Comparison of ENCODE assay signal across 1 cellular context in the genomic region with DNA sequence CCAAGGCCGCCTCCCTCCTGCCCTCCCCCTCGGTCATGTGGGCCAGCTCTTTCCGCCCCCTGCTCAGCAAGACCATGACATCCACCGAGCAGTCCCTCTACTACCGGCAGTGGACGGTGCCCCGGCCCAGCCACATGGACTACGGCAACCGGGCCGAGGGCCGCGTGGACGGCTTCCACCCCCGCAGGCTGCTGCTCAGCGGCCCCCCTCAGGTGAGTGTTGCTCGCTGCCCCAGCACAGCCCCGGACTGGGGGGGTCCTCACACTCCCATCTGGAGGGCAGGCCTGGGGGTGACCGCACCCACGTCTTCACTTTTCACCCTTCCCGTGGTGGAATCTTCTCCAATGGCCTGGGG.
TF ChIP-seq lines count a peak whose summit lies in the region.

No MANE protein-coding gene starts in this region.

TF ChIP-seq in WTC11, 78 proteins besides CTCF, POLR2A, EP300 and RAD21 (continued from another document):
- TF ChIP-seq ERG (CRISPR knock-in tag; IDR thresholded peaks at IDR 0.05) (no peak), FOXP1 (CRISPR knock-in tag; IDR thresholded peaks at IDR 0.05; ENCODE audit: borderline replicate concordance) (no peak), NR1H2 (CRISPR knock-in tag; IDR thresholded peaks at IDR 0.05) (no peak), ZNF416 (CRISPR knock-in tag; IDR thresholded peaks at IDR 0.05) (no peak), JAZF1 (CRISPR knock-in tag; IDR thresholded peaks at IDR 0.05) (no peak), ZBTB21 (CRISPR knock-in tag; IDR thresholded peaks at IDR 0.05; ENCODE audit: borderline replicate concordance) (no peak), SP1 (CRISPR knock-in tag; conservative IDR thresholded peaks at IDR 0.05) (no peak), HMGXB4 (CRISPR knock-in tag; IDR thresholded peaks at IDR 0.05) (no peak)
- TF ChIP-seq, protein P1, sequence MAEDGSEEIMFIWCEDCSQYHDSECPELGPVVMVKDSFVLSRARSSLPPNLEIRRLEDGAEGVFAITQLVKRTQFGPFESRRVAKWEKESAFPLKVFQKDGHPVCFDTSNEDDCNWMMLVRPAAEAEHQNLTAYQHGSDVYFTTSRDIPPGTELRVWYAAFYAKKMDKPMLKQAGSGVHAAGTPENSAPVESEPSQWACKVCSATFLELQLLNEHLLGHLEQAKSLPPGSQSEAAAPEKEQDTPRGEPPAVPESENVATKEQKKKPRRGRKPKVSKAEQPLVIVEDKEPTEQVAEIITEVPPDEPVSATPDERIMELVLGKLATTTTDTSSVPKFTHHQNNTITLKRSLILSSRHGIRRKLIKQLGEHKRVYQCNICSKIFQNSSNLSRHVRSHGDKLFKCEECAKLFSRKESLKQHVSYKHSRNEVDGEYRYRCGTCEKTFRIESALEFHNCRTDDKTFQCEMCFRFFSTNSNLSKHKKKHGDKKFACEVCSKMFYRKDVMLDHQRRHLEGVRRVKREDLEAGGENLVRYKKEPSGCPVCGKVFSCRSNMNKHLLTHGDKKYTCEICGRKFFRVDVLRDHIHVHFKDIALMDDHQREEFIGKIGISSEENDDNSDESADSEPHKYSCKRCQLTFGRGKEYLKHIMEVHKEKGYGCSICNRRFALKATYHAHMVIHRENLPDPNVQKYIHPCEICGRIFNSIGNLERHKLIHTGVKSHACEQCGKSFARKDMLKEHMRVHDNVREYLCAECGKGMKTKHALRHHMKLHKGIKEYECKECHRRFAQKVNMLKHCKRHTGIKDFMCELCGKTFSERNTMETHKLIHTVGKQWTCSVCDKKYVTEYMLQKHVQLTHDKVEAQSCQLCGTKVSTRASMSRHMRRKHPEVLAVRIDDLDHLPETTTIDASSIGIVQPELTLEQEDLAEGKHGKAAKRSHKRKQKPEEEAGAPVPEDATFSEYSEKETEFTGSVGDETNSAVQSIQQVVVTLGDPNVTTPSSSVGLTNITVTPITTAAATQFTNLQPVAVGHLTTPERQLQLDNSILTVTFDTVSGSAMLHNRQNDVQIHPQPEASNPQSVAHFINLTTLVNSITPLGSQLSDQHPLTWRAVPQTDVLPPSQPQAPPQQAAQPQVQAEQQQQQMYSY (CRISPR knock-in tag; IDR thresholded peaks at IDR 0.05), result no peak
